8 cellular contexts compared by ENCODE assay signal in the genomic region with DNA sequence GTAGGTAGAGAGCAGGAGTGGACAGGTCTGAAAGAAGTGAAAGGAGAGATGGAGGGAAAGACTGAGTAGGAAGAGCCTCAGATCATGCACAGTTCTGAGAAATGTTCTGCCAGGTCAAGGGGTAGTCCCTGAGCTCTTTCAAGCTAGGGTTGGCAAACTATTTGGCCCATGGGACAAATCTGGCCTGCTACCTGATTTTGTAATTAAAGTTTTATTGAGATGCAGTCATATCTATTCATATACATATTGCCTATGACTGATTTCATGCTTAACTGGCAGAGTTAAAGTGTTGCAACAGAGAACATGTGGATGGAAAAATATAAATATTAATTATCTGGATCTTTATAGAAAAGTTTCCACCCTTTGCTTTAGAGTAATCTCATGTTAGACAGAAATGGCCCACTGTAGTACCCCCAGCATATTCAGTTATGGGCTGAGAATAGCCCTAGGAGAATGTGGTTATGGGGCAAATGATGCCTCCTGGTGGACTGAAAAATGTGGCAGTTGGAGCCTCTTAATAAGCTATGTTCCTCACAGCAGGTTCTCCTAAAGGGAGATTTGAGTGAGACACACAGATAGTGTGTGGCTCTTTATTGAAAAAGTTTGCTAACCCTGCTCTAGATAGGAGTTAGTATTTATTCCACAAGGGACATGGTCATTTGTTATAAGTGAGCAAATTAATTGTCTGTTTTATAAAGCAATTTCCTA.
A peak's percentile ranks its signal among the peaks of the same experiment; 100 is the strongest.
DNase-seq lines count a peak whose midpoint lies in the region; ATAC-seq and TF ChIP-seq lines count a peak whose summit lies in the region.

No MANE protein-coding gene starts in this region.

- no peak overlapping the region for H3K27ac Mint-ChIP-seq in stimulated activated memory B cell treated with anti-CD40 and anti-IgM and Interleukin-4, amounts not matched to agents 10 μg/mL and 1 μg/mL and 100 μg/mL, for 72 hours

- H3K36me3 ChIP-seq in cardiac muscle cell (no peaks in the 10 kb centered on the region), Peyer's patch (no peaks in the 10 kb centered on the region), left ventricle myocardium inferior (no peaks in the 10 kb centered on the region)

- intact Hi-C loops in cardiac septum (cut with DNase I): loop anchor here (5.0 kb wide), 1 partner anchor 96 kb away; no protein-coding TSS in a partner anchor
- intact Hi-C loops in left ventricle myocardium inferior (cut with micrococcal nuclease): loop anchor here (10.0 kb wide), 1 partner anchor 89 kb away; no protein-coding TSS in a partner anchor

- no peaks in the 10 kb centered on the region for H3K27me3 Mint-ChIP-seq in stimulated activated memory B cell treated with anti-CD40 and anti-IgM and Interleukin-4, amounts not matched to agents 10 μg/mL and 1 μg/mL and 100 μg/mL, for 72 hours

- peak; percentile 71 for ATAC-seq in HG02852 (IDR thresholded peaks at IDR 0.05; ENCODE audit: unreplicated experiment)
- ATAC-seq in stimulated activated memory B cell treated with anti-CD40 and anti-IgM and Interleukin-4, amounts not matched to agents 10 μg/mL and 1 μg/mL and 100 μg/mL, for 72 hours: no peak

- H3K27ac ChIP-seq in cardiac muscle cell (no peak overlapping the region), Peyer's patch (peak overlapping the region in 2 of 4 donors; percentile 4 to 21), left ventricle myocardium inferior (replicated peaks) (no peak overlapping the region)

- no peaks in the 10 kb centered on the region for H3K4me1 Mint-ChIP-seq in stimulated activated memory B cell treated with anti-CD40 and anti-IgM and Interleukin-4, amounts not matched to agents 10 μg/mL and 1 μg/mL and 100 μg/mL, for 72 hours

- H3K9me3 Mint-ChIP-seq in stimulated activated memory B cell treated with anti-CD40 and anti-IgM and Interleukin-4, amounts not matched to agents 10 μg/mL and 1 μg/mL and 100 μg/mL, for 72 hours: peaks cover 5% of the 10 kb centered on the region

- H3K36me3 Mint-ChIP-seq in stimulated activated memory B cell treated with anti-CD40 and anti-IgM and Interleukin-4, amounts not matched to agents 10 μg/mL and 1 μg/mL and 100 μg/mL, for 72 hours: no peaks in the 10 kb centered on the region

- DNase-seq in cardiac muscle cell (ENCODE audit: low read depth in 1 of 2, low spot score in 1 of 2) (peak; percentile 13 to 60), cardiac septum (ENCODE audit: low spot score) (no peak), Peyer's patch (no peak), left ventricle myocardium inferior (no peak), occipital lobe (lab: John Stamatoyannopoulos, UW) (no peak), GDM1 (lab: John Stamatoyannopoulos, UW) (no peak)

- peak; percentile 62 for TF ChIP-seq CTCF in cardiac muscle cell (IDR thresholded peaks at IDR 0.05; ENCODE audit: low read depth, low read length)
- TF ChIP-seq CTCF in Peyer's patch (IDR thresholded peaks at IDR 0.05): peak in 4 of 6 experiments; percentile 14 to 35 (median 32)
- TF ChIP-seq CTCF in left ventricle myocardium inferior (IDR thresholded peaks at IDR 0.05; ENCODE audit: borderline replicate concordance): peak; percentile 57

- H3K4me3 ChIP-seq in cardiac muscle cell: no peak overlapping the region
- no peak overlapping the region for H3K4me3 ChIP-seq in Peyer's patch
- H3K4me3 ChIP-seq in left ventricle myocardium inferior: no peak overlapping the region

- H3K9me3 ChIP-seq in cardiac muscle cell (ENCODE audit: low read depth) (no peaks in the 10 kb centered on the region), Peyer's patch (no peaks in the 10 kb centered on the region), left ventricle myocardium inferior (replicated peaks) (no peaks in the 10 kb centered on the region)

- no peak for TF ChIP-seq POLR2A in Peyer's patch (IDR thresholded peaks at IDR 0.05)

- H3K4me1 ChIP-seq in cardiac muscle cell (ENCODE audit: low read depth) (no peaks in the 10 kb centered on the region), Peyer's patch (no peaks in the 10 kb centered on the region), left ventricle myocardium inferior (no peaks in the 10 kb centered on the region)

- no peak overlapping the region for H3K4me3 Mint-ChIP-seq in stimulated activated memory B cell treated with anti-CD40 and anti-IgM and Interleukin-4, amounts not matched to agents 10 μg/mL and 1 μg/mL and 100 μg/mL, for 72 hours

- H3K27me3 ChIP-seq in cardiac muscle cell (no peaks in the 10 kb centered on the region), Peyer's patch (no peaks in the 10 kb centered on the region), left ventricle myocardium inferior (ENCODE audit: low read depth) (no peaks in the 10 kb centered on the region)

Comparison
In these comparisons a context has a peak if more than half of its experiments do, and no peak if none do; other contexts are left out.
1. DNase-seq: peak in cardiac muscle cell (2 of 2); none in cardiac septum (single experiment), Peyer's patch (0 of 3), left ventricle myocardium inferior (single experiment), occipital lobe (single experiment) and GDM1 (single experiment).
2. Peak in every context shown above with its lines, with median percentiles within 50 percentile points of each other: CTCF ChIP-seq.